ENCODE assay signal across 20 cellular contexts in the genomic region with DNA sequence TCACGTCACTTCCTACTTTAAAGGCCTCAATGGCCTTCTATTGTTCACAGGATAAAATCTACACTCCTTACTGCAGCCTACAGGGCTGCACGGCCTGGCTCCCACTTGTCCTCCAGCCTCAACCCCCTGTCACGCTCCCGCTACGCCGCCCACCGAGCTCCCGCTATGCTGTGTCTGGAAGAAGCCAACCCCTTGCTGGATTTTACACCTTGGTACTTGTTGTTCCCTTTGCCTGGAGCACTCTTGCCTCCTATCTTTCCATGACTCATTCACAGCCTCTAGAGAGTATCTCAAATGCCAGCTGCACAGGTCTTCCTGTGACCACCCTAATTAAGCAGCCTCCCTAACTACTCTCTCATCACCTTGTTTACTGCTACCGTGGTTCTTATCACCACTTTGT.
"Had no signal": no experiment of that assay in that cellular context is flagged by ENCODE, and none has a peak within 500 bp of the region (broad histone marks: within the 10 kb centered on the region; RNA-seq: fewer than 3 reads in every experiment).

No MANE protein-coding gene starts in this region.

- H3K4me3 Mint-ChIP-seq: activated CD4-positive, alpha-beta T cell treated with anti-CD3 and anti-CD28 coated beads for 36 hours; activated CD8-positive, alpha-beta T cell treated with anti-CD3 and anti-CD28 coated beads for 36 hours; activated naive CD8-positive, alpha-beta T cell treated with anti-CD3 and anti-CD28 coated beads, Interleukin-2, amount 10 ng/mL, durations not matched to agents 7 days and 5 days; activated T-helper 17 cell treated with anti-CD3 and anti-CD28 coated beads, Interleukin-2, amount 50 U/mL, for 72 hours; central memory CD8-positive, alpha-beta T cell; immature natural killer cell; mesothelial cell of epicardium; nephron progenitor cell; stimulated activated naive B cell treated with anti-CD40 and anti-IgM and Interleukin-4, amounts not matched to agents 10 μg/mL and 1 μg/mL and 100 μg/mL, for 72 hours had no signal

- H3K27me3 Mint-ChIP-seq: activated CD4-positive, alpha-beta T cell treated with anti-CD3 and anti-CD28 coated beads for 36 hours; activated CD8-positive, alpha-beta T cell treated with anti-CD3 and anti-CD28 coated beads for 36 hours; activated naive CD8-positive, alpha-beta T cell treated with anti-CD3 and anti-CD28 coated beads, Interleukin-2, amount 10 ng/mL, durations not matched to agents 7 days and 5 days; activated T-helper 17 cell treated with anti-CD3 and anti-CD28 coated beads, Interleukin-2, amount 50 U/mL, for 72 hours; central memory CD8-positive, alpha-beta T cell; stimulated activated naive B cell treated with anti-CD40 and anti-IgM and Interleukin-4, amounts not matched to agents 10 μg/mL and 1 μg/mL and 100 μg/mL, for 72 hours had no signal

- H3K27ac Mint-ChIP-seq: activated CD4-positive, alpha-beta T cell treated with anti-CD3 and anti-CD28 coated beads for 36 hours; activated CD8-positive, alpha-beta T cell treated with anti-CD3 and anti-CD28 coated beads for 36 hours; activated naive CD8-positive, alpha-beta T cell treated with anti-CD3 and anti-CD28 coated beads, Interleukin-2, amount 10 ng/mL, durations not matched to agents 7 days and 5 days; activated T-helper 17 cell treated with anti-CD3 and anti-CD28 coated beads, Interleukin-2, amount 50 U/mL, for 72 hours; immature natural killer cell; mesothelial cell of epicardium; nephron progenitor cell; stimulated activated naive B cell treated with anti-CD40 and anti-IgM and Interleukin-4, amounts not matched to agents 10 μg/mL and 1 μg/mL and 100 μg/mL, for 72 hours had no signal

- H3K9me3 ChIP-seq: body of pancreas, colonic mucosa, gastroesophageal sphincter, lower lobe of right lung, prostate gland, right lobe of liver, upper lobe of right lung had no signal

- ATAC-seq: activated CD4-positive, alpha-beta T cell treated with anti-CD3 and anti-CD28 coated beads for 36 hours; activated CD8-positive, alpha-beta T cell treated with anti-CD3 and anti-CD28 coated beads for 36 hours; activated T-helper 17 cell treated with anti-CD3 and anti-CD28 coated beads, Interleukin-2, amount 50 U/mL, for 72 hours; body of pancreas; gastroesophageal sphincter; lower lobe of right lung; right lobe of liver; stimulated activated naive B cell treated with anti-CD40 and anti-IgM and Interleukin-4, amounts not matched to agents 10 μg/mL and 1 μg/mL and 100 μg/mL, for 72 hours; upper lobe of right lung had no signal

- H3K4me1 ChIP-seq: body of pancreas, colonic mucosa, lower lobe of right lung, prostate gland, right lobe of liver, upper lobe of right lung had no signal

- H3K36me3 ChIP-seq: colonic mucosa, gastroesophageal sphincter, lower lobe of right lung, prostate gland, right lobe of liver, upper lobe of right lung had no signal

- H3K4me3 ChIP-seq: body of pancreas, colonic mucosa, gastroesophageal sphincter, lower lobe of right lung, prostate gland, right lobe of liver, upper lobe of right lung had no signal

- H3K27ac ChIP-seq: body of pancreas, colonic mucosa, gastroesophageal sphincter, lower lobe of right lung, prostate gland, right lobe of liver, upper lobe of right lung had no signal

- H3K27me3 ChIP-seq: body of pancreas, colonic mucosa, gastroesophageal sphincter, right lobe of liver, upper lobe of right lung had no signal

- H3K4me1 Mint-ChIP-seq: activated CD4-positive, alpha-beta T cell treated with anti-CD3 and anti-CD28 coated beads for 36 hours; activated naive CD8-positive, alpha-beta T cell treated with anti-CD3 and anti-CD28 coated beads, Interleukin-2, amount 10 ng/mL, durations not matched to agents 7 days and 5 days; central memory CD8-positive, alpha-beta T cell; immature natural killer cell; stimulated activated naive B cell treated with anti-CD40 and anti-IgM and Interleukin-4, amounts not matched to agents 10 μg/mL and 1 μg/mL and 100 μg/mL, for 72 hours had no signal

- DNase-seq: activated CD4-positive, alpha-beta T cell treated with anti-CD3 and anti-CD28 coated beads for 36 hours; activated CD8-positive, alpha-beta T cell treated with anti-CD3 and anti-CD28 coated beads for 36 hours; activated naive CD4-positive, alpha-beta T cell; activated naive CD8-positive, alpha-beta T cell treated with anti-CD3 and anti-CD28 coated beads, Interleukin-2, amount 10 ng/mL, durations not matched to agents 7 days and 5 days; activated T-cell treated with anti-CD3 and anti-CD28 coated beads, Interleukin-2, amount 50 U/mL, for 1 hour; amygdala; body of pancreas; colonic mucosa; immature natural killer cell; lower lobe of right lung; nephron progenitor cell; right lobe of liver; stimulated activated naive B cell treated with anti-CD40 and anti-IgM and Interleukin-4, amounts not matched to agents 10 μg/mL and 1 μg/mL and 100 μg/mL, for 72 hours; SW 1271; upper lobe of right lung had no signal

- H3K36me3 Mint-ChIP-seq: activated naive CD8-positive, alpha-beta T cell treated with anti-CD3 and anti-CD28 coated beads, Interleukin-2, amount 10 ng/mL, durations not matched to agents 7 days and 5 days; mesothelial cell of epicardium; stimulated activated naive B cell treated with anti-CD40 and anti-IgM and Interleukin-4, amounts not matched to agents 10 μg/mL and 1 μg/mL and 100 μg/mL, for 72 hours had no signal

- H3K9me3 Mint-ChIP-seq: activated CD8-positive, alpha-beta T cell treated with anti-CD3 and anti-CD28 coated beads for 36 hours; activated naive CD8-positive, alpha-beta T cell treated with anti-CD3 and anti-CD28 coated beads, Interleukin-2, amount 10 ng/mL, durations not matched to agents 7 days and 5 days had no signal
